In genomic region chr17:17703608-17703919, GRCh38 we compare ENCODE assay signal across 19 cellular contexts. TPM values are rescaled to one million over a fixed set of nuclear protein-coding genes. Genes with fewer than 3 reads are reported as not detected.
DNase-seq lines count a peak whose midpoint lies in the region; ATAC-seq and TF ChIP-seq lines count a peak whose summit lies in the region.
"Had no signal": no experiment of that assay in that cellular context is flagged by ENCODE, and none has a peak within 500 bp of the region (broad histone marks: within the 10 kb centered on the region; RNA-seq: fewer than 3 reads in every experiment).

No MANE protein-coding gene starts in this region.

- intact Hi-C loops in Panc1 (cut with micrococcal nuclease; ENCODE audit: unreplicated experiment) = no loop called here

- H3K36me3 Mint-ChIP-seq in osteocyte (ENCODE audit: unreplicated experiment) = peaks cover 4% of the 10 kb centered on the region

- H3K36me3 ChIP-seq in Panc1 (ENCODE audit: control insufficient read depth, insufficient read depth, low read length) (no peaks in the 10 kb centered on the region), hepatocyte (replicated peaks; ENCODE audit: insufficient read depth, low read depth) (no peaks in the 10 kb centered on the region)

- H3K27me3 ChIP-seq in AG04450 (ENCODE audit: control insufficient read depth, insufficient read depth, low read length) (no peaks in the 10 kb centered on the region), Panc1 (ENCODE audit: control insufficient read depth, insufficient read depth, low read length) (no peaks in the 10 kb centered on the region), hepatocyte (no peaks in the 10 kb centered on the region)

- peaks cover 74% of the 10 kb centered on the region for H3K4me1 ChIP-seq in Panc1 (ENCODE audit: control insufficient read depth, insufficient read depth, low read length)
- H3K4me1 ChIP-seq in hepatocyte (ENCODE audit: insufficient read depth) = peaks cover 57% of the 10 kb centered on the region

- CTCF ChIA-PET in AG04450 (lab: Charles Lee) = no interaction called here
- CTCF ChIA-PET in Panc1 (lab: Charles Lee) = no interaction called here

- H3K27me3 Mint-ChIP-seq in osteocyte (ENCODE audit: unreplicated experiment) = no peaks in the 10 kb centered on the region
- H3K27me3 Mint-ChIP-seq: CD4-positive, alpha-beta T cell had no signal

- H3K27ac ChIP-seq in AG04450 (ENCODE audit: low read depth, low read length) = peak overlapping the region; percentile 21
- H3K27ac ChIP-seq in Panc1 (ENCODE audit: low read length) = peak overlapping the region; percentile 8; the same call in 1 of the 2 replicates
- H3K27ac ChIP-seq in hepatocyte = peak overlapping the region; percentile 0
- H3K27ac ChIP-seq: HL-60 had no signal

- no peak for ATAC-seq in Panc1
- no peak for ATAC-seq in HG03354 (IDR thresholded peaks at IDR 0.05; ENCODE audit: poor library complexity, severe bottlenecking, unreplicated experiment)
- ATAC-seq: PC-3 had no signal

- no peaks in the 10 kb centered on the region for H3K9me3 Mint-ChIP-seq in osteocyte (ENCODE audit: unreplicated experiment)
- H3K9me3 Mint-ChIP-seq: CD4-positive, alpha-beta T cell had no signal

- no peak overlapping the region for H2AFZ ChIP-seq in hepatocyte

- H3K9me2 ChIP-seq in hepatocyte (replicated peaks; ENCODE audit: insufficient read depth) = no peaks in the 10 kb centered on the region

- H4K20me1 ChIP-seq in hepatocyte (ENCODE audit: insufficient read depth, poor library complexity, severe bottlenecking) = peaks cover 48% of the 10 kb centered on the region

- no peak for DNase-seq in AG04450 (ENCODE audit: low read depth, low spot score)
- no peak for DNase-seq in Panc1 (ENCODE audit: low read depth, low spot score)
- no peak for DNase-seq in hepatocyte (ENCODE audit: low spot score)
- no peak for DNase-seq in osteocyte (ENCODE audit: extremely low spot score, unreplicated experiment)
- DNase-seq in NCI-H82 treated with DMSO at 0.1 percent for 48 hours (lab: John Stamatoyannopoulos, UW; ENCODE audit: unreplicated experiment) = no peak
- no peak for DNase-seq in activated naive CD4-positive, alpha-beta T cell (lab: John Stamatoyannopoulos, UW)
- no peak for DNase-seq in GF-D8 (lab: John Stamatoyannopoulos, UW)
- DNase-seq: ACHN; Calu3; CD4-positive, alpha-beta T cell; DMS53; NCI-H1436 treated with DMSO at 0.1 percent for 48 hours; NCI-H2081 treated with DMSO at 0.1 percent for 48 hours; NCI-H510A; NCI-H774; PC-3 had no signal

- POLR2A ChIA-PET in AG04450 (lab: Yijun Ruan, JAX) (no interaction called here), Panc1 (lab: Charles Lee) (no interaction called here)

- H3K4me2 ChIP-seq in hepatocyte = no peak overlapping the region

- no peak overlapping the region for H3K4me3 ChIP-seq in AG04450 (ENCODE audit: low read depth, low read length)
- H3K4me3 ChIP-seq in Panc1 (ENCODE audit: low read depth in 2 of 2, low read length in 2 of 2) = no peak overlapping the region
- H3K4me3 ChIP-seq in hepatocyte = no peak overlapping the region

- peaks cover 99% of the 10 kb centered on the region for H3K79me2 ChIP-seq in hepatocyte

- peaks cover 78% of the 10 kb centered on the region for H3K4me1 Mint-ChIP-seq in osteocyte (ENCODE audit: unreplicated experiment)

- no TSS peak for BruUV-seq in Panc1 (replicated peaks; lab: Mats Ljungman, UMichigan)

- H3K4me3 Mint-ChIP-seq in osteocyte (ENCODE audit: unreplicated experiment) = no peak overlapping the region
- H3K4me3 Mint-ChIP-seq: CD4-positive, alpha-beta T cell; H9 had no signal

- H3K9me3 ChIP-seq in AG04450 (ENCODE audit: control insufficient read depth, insufficient read depth, low read length) (no peaks in the 10 kb centered on the region), Panc1 (ENCODE audit: control insufficient read depth, insufficient read depth, low read depth, low read length) (no peaks in the 10 kb centered on the region), hepatocyte (ENCODE audit: low read depth) (no peaks in the 10 kb centered on the region)

- 48% methylated on average over 5 of the region's 5 CpGs for WGBS in hepatocyte (ENCODE audit: low lambda C conversion rate, missing lambda C conversion rate)

- in situ Hi-C loops in Panc1 (cut with HindIII; ENCODE audit: low pct_unique_long_range_greater_than_20kb, low sequenced_read_pairs) = no loop called here

- H3K27ac Mint-ChIP-seq in osteocyte (ENCODE audit: unreplicated experiment) = peak overlapping the region; percentile 86
- H3K27ac Mint-ChIP-seq: CD4-positive, alpha-beta T cell had no signal

- no peak for TF ChIP-seq CTCF in AG04450 (IDR thresholded peaks at IDR 0.05; ENCODE audit: low read depth, low read length)
- TF ChIP-seq CTCF in Panc1 (IDR thresholded peaks at IDR 0.05) = no peak
- no peak for TF ChIP-seq CTCF in hepatocyte (IDR thresholded peaks at IDR 0.05; ENCODE audit: poor library complexity)
- no peak for TF ChIP-seq CTCF in osteocyte (IDR thresholded peaks at IDR 0.05)

RNA-seq across cellular contexts. Expression of gene RAI1, which starts 22.3 kb away (rescaled TPM):
- polyA plus RNA-seq in AG04450 (2011; rRNA removed) = 2.1 and 3.2 TPM in 2 replicates
- 4.2 and 5.4 TPM in 2 replicates for polyA minus RNA-seq in AG04450 (2011; rRNA and poly(A)+ RNA removed)
- 51.0 TPM for total RNA-seq in Panc1 (2021; ENCODE audit: unreplicated experiment)
- polyA plus RNA-seq in Panc1 (2012; ENCODE audit: insufficient read length) = 39.2 TPM
- 19.2 and 23.8 TPM in 2 replicates for total RNA-seq in hepatocyte
- polyA plus RNA-seq in hepatocyte = 18.7 and 20.2 TPM in 2 replicates
- 40.0 and 40.1 TPM in 2 replicates for total RNA-seq in osteocyte
